ENCODE assay signal across 21 cellular contexts in genomic region chr17:35287286-35287811, GRCh38.
"Had no signal": no experiment of that assay in that cellular context is flagged by ENCODE, and none has a peak within 500 bp of the region (broad histone marks: within the 10 kb centered on the region; RNA-seq: fewer than 3 reads in every experiment).

No MANE protein-coding gene starts in this region.

- H3K27me3 ChIP-seq: esophagus squamous epithelium, tibial artery had no signal

- H3K4me1 Mint-ChIP-seq: nephron progenitor cell had no signal

- H3K27ac ChIP-seq: coronary artery, esophagus squamous epithelium, gastrocnemius medialis, parathyroid adenoma, tibial artery had no signal

- H3K4me1 ChIP-seq: esophagus squamous epithelium, gastrocnemius medialis, parathyroid adenoma, tibial artery had no signal

- FAIRE-seq: keratinocyte had no signal

- H3K27me3 Mint-ChIP-seq: stimulated activated naive CD8-positive, alpha-beta T cell treated with anti-CD3 and anti-CD28 coated beads, Interleukin-15, amount 100 ng/mL, for 72 hours had no signal

- H3K36me3 ChIP-seq: esophagus squamous epithelium, gastrocnemius medialis, tibial artery had no signal

- ATAC-seq: gastrocnemius medialis; left colon; right cardiac atrium; stimulated activated naive CD8-positive, alpha-beta T cell treated with anti-CD3 and anti-CD28 coated beads, Interleukin-15, amount 100 ng/mL, for 72 hours had no signal

- H3K27ac Mint-ChIP-seq: activated naive CD4-positive, alpha-beta T cell treated with anti-CD3 and anti-CD28 coated beads for 36 hours; nephron progenitor cell; stimulated activated naive CD8-positive, alpha-beta T cell treated with anti-CD3 and anti-CD28 coated beads, Interleukin-15, amount 100 ng/mL, for 72 hours had no signal

- H3K9me3 ChIP-seq: gastrocnemius medialis, tibial artery had no signal

- DNase-seq: activated CD4-positive, alpha-beta T cell treated with anti-CD3 and anti-CD28 coated beads for 4 hours; activated CD4-positive, alpha-beta T cell treated with anti-CD3 and anti-CD28 coated beads, Interleukin-2, amount 50 U/mL, for 48 hours; activated CD4-positive, CD25-positive, alpha-beta regulatory T cell; activated CD8-positive, alpha-beta memory T cell treated with anti-CD3 and anti-CD28 coated beads, Interleukin-2, amount 50 U/mL, for 48 hours; activated naive CD4-positive, alpha-beta T cell treated with anti-CD3 and anti-CD28 coated beads for 36 hours; activated T-cell treated with anti-CD3 and anti-CD28 coated beads, Interleukin-2, amount 50 U/mL, for 48 hours; cerebellar nuclear complex; esophagus squamous epithelium; gastrocnemius medialis; head of caudate nucleus; left colon; mesenchymal stem cell; nephron progenitor cell; right cardiac atrium; stimulated activated CD4-positive, alpha-beta T cell treated with anti-CD3 and anti-CD28 coated beads, Interleukin-12 subunit alpha, Interleukin-12 subunit beta, amount 100 ng/mL, for 4 hours; stimulated activated CD4-positive, alpha-beta T cell treated with anti-CD3 and anti-CD28 coated beads, Interleukin-4, amount 100 ng/mL, for 4 hours; stimulated activated naive CD8-positive, alpha-beta T cell treated with anti-CD3 and anti-CD28 coated beads, Interleukin-15, amount 100 ng/mL, for 72 hours; tibial artery had no signal

- H3K4me3 ChIP-seq: coronary artery, esophagus squamous epithelium, gastrocnemius medialis, tibial artery had no signal

- H3K4me3 Mint-ChIP-seq: activated naive CD4-positive, alpha-beta T cell treated with anti-CD3 and anti-CD28 coated beads for 36 hours; nephron progenitor cell had no signal
